Comparison of ENCODE assay signal across 1 cellular context in the genomic region with DNA sequence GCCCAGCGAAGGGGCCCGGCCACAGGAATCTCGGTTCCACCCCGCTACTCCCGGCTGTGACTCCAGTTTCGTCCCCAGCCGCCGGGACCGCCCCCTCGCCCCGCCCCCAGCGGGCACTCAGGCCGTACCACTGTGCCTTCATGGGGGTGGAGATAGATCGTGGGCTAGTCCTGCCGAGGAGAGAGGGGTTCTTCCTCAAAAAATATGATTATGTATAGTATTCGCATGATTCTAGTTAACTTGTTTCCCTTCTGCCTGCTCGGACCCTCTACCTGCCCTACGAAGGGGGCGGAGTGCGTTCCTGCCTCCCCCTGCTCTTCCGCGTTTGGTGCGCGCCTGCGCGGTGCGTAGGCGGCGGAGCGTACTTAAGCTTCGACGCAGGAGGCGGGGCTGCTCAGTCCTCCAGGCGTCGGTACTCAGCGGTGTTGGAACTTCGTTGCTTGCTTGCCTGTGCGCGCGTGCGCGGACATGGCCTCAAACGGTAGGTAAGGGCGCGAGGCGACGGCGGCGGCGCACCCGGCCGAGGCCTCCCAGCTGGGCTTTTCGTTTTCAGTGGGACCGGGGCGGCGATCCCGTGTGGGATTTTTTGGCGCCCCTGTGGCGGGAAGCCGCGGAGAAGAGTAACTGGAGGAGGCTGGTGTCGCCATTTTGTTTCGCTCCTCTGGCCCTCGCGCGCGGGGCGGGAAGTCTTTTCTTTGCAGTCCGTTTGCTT.
A peak's percentile ranks its signal among the peaks of the same experiment; 100 is the strongest.
TF ChIP-seq lines count a peak whose summit lies in the region.

Gene FUS, plus strand, starts transcription at position 393 of the 712 bp plus-strand sequence. Its CDS starts 76 bp downstream, at position 469.

TF ChIP-seq in HepG2, 621 proteins besides CTCF, POLR2A, EP300 and RAD21 (continued from another document and continues in another):
- TF ChIP-seq BRF2 (CRISPR knock-in tag; IDR thresholded peaks at IDR 0.05) (peak; percentile 64; the same call in 1 of the 2 replicates), SUZ12 (IDR thresholded peaks at IDR 0.05; ENCODE audit: low read depth, low read length) (peak; percentile 24), ZNF780A (CRISPR knock-in tag; IDR thresholded peaks at IDR 0.05) (peak; percentile 71; the same call in 1 of the 2 replicates), TIGD3 (CRISPR knock-in tag; IDR thresholded peaks at IDR 0.05; ENCODE audit: borderline replicate concordance) (0 out of 2 replicates have a peak, but pooled peaks have one; percentile 18), REXO4 (CRISPR knock-in tag; IDR thresholded peaks at IDR 0.05; ENCODE audit: borderline replicate concordance) (0 out of 2 replicates have a peak, but pooled peaks have one; percentile 89), MTF2 (CRISPR knock-in tag; IDR thresholded peaks at IDR 0.05; ENCODE audit: borderline replicate concordance) (no peak; the same call in 1 of the 2 replicates), ATM (IDR thresholded peaks at IDR 0.05; ENCODE audit: borderline replicate concordance) (no peak), ZBED4 (CRISPR knock-in tag; IDR thresholded peaks at IDR 0.05; ENCODE audit: borderline replicate concordance) (peak; percentile 76), FOXP1 (IDR thresholded peaks at IDR 0.05) (no peak), FOXP1 (CRISPR knock-in tag; IDR thresholded peaks at IDR 0.05) (no peak), ZNF740 (CRISPR knock-in tag; IDR thresholded peaks at IDR 0.05) (no peak), SNAPC2 (CRISPR knock-in tag; IDR thresholded peaks at IDR 0.05) (0 out of 2 replicates have a peak, but pooled peaks have one; percentile 82), WIZ (CRISPR knock-in tag; IDR thresholded peaks at IDR 0.05) (peak; percentile 62; the same call in 1 of the 2 replicates), KDM4B (CRISPR knock-in tag; IDR thresholded peaks at IDR 0.05) (peak; percentile 98), IKZF4 (CRISPR knock-in tag; IDR thresholded peaks at IDR 0.05; ENCODE audit: borderline replicate concordance, low read depth, not compliant biosample characterization) (peak; percentile 35), GRHL1 (CRISPR knock-in tag; conservative IDR thresholded peaks at IDR 0.05) (no peak; the same call in 1 of the 2 replicates), ZNF441 (CRISPR knock-in tag; IDR thresholded peaks at IDR 0.05; ENCODE audit: borderline replicate concordance) (peak; percentile 75; the same call in 1 of the 2 replicates), ZNF607 (CRISPR knock-in tag; IDR thresholded peaks at IDR 0.05; ENCODE audit: borderline replicate concordance) (no peak), ZMYM3 (CRISPR knock-in tag; IDR thresholded peaks at IDR 0.05) (no peak)
- TF ChIP-seq, protein P1, sequence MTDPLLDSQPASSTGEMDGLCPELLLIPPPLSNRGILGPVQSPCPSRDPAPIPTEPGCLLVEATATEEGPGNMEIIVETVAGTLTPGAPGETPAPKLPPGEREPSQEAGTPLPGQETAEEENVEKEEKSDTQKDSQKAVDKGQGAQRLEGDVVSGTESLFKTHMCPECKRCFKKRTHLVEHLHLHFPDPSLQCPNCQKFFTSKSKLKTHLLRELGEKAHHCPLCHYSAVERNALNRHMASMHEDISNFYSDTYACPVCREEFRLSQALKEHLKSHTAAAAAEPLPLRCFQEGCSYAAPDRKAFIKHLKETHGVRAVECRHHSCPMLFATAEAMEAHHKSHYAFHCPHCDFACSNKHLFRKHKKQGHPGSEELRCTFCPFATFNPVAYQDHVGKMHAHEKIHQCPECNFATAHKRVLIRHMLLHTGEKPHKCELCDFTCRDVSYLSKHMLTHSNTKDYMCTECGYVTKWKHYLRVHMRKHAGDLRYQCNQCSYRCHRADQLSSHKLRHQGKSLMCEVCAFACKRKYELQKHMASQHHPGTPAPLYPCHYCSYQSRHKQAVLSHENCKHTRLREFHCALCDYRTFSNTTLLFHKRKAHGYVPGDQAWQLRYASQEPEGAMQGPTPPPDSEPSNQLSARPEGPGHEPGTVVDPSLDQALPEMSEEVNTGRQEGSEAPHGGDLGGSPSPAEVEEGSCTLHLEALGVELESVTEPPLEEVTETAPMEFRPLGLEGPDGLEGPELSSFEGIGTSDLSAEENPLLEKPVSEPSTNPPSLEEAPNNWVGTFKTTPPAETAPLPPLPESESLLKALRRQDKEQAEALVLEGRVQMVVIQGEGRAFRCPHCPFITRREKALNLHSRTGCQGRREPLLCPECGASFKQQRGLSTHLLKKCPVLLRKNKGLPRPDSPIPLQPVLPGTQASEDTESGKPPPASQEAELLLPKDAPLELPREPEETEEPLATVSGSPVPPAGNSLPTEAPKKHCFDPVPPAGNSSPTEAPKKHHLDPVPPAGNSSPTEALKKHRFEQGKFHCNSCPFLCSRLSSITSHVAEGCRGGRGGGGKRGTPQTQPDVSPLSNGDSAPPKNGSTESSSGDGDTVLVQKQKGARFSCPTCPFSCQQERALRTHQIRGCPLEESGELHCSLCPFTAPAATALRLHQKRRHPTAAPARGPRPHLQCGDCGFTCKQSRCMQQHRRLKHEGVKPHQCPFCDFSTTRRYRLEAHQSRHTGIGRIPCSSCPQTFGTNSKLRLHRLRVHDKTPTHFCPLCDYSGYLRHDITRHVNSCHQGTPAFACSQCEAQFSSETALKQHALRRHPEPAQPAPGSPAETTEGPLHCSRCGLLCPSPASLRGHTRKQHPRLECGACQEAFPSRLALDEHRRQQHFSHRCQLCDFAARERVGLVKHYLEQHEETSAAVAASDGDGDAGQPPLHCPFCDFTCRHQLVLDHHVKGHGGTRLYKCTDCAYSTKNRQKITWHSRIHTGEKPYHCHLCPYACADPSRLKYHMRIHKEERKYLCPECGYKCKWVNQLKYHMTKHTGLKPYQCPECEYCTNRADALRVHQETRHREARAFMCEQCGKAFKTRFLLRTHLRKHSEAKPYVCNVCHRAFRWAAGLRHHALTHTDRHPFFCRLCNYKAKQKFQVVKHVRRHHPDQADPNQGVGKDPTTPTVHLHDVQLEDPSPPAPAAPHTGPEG (CRISPR knock-in tag; IDR thresholded peaks at IDR 0.05), result peak; percentile 34
- TF ChIP-seq, protein P2, sequence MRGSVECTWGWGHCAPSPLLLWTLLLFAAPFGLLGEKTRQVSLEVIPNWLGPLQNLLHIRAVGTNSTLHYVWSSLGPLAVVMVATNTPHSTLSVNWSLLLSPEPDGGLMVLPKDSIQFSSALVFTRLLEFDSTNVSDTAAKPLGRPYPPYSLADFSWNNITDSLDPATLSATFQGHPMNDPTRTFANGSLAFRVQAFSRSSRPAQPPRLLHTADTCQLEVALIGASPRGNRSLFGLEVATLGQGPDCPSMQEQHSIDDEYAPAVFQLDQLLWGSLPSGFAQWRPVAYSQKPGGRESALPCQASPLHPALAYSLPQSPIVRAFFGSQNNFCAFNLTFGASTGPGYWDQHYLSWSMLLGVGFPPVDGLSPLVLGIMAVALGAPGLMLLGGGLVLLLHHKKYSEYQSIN (CRISPR knock-in tag; IDR thresholded peaks at IDR 0.05; ENCODE audit: borderline replicate concordance), result 0 out of 2 replicates have a peak, but pooled peaks have one; percentile 3
- TF ChIP-seq, protein P3, sequence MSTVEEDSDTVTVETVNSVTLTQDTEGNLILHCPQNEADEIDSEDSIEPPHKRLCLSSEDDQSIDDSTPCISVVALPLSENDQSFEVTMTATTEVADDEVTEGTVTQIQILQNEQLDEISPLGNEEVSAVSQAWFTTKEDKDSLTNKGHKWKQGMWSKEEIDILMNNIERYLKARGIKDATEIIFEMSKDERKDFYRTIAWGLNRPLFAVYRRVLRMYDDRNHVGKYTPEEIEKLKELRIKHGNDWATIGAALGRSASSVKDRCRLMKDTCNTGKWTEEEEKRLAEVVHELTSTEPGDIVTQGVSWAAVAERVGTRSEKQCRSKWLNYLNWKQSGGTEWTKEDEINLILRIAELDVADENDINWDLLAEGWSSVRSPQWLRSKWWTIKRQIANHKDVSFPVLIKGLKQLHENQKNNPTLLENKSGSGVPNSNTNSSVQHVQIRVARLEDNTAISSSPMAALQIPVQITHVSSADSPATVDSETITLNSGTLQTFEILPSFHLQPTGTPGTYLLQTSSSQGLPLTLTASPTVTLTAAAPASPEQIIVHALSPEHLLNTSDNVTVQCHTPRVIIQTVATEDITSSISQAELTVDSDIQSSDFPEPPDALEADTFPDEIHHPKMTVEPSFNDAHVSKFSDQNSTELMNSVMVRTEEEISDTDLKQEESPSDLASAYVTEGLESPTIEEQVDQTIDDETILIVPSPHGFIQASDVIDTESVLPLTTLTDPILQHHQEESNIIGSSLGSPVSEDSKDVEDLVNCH (CRISPR knock-in tag; IDR thresholded peaks at IDR 0.05), result 0 out of 2 replicates have a peak, but pooled peaks have one; percentile 87
